In the genomic region with DNA sequence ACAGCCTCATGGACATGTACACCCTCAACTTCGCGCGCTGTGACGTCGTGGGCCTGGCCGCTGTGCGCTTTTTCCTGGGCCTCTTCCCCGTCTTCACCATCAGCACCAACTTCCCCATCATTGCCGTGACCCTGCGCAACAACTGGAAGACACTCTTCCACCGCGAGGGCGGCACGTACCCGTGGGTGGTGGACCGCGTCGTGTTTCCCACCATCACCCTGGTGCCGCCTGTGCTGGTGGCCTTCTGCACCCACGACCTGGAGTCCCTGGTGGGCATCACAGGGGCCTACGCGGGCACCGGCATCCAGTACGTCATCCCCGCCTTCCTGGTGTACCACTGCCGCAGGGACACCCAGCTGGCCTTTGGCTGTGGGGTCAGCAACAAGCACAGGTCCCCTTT, we compare ENCODE assay signal across 6 cellular contexts. TPM values are rescaled to one million over a fixed set of nuclear protein-coding genes. Genes with fewer than 3 reads are reported as not detected.
"Had no signal": no experiment of that assay in that cellular context is flagged by ENCODE, and none has a peak within 500 bp of the region (broad histone marks: within the 10 kb centered on the region; RNA-seq: fewer than 3 reads in every experiment).

No MANE protein-coding gene starts in this region.

- H3K27ac Mint-ChIP-seq: GM23338, IgD-negative memory B cell had no signal

- H3K27me3 Mint-ChIP-seq: IgD-negative memory B cell had no signal

- H3K4me2 ChIP-seq: GM23338 had no signal

- H2AFZ ChIP-seq: GM23338 had no signal

- H3K4me3 Mint-ChIP-seq: GM23338 had no signal

- ATAC-seq: GM23338 had no signal

- H3K4me3 ChIP-seq: GM23338 had no signal

- DNase-seq: H9, HCEC 1CT, KBM-7 had no signal

- H3K36me3 Mint-ChIP-seq: IgD-negative memory B cell had no signal

- H3K9me3 Mint-ChIP-seq: GM23338, H9, IgD-negative memory B cell had no signal

RNA-seq across cellular contexts. Expression of a gene that starts 23.5 kb away (rescaled TPM):
- polyA plus RNA-seq: IgD-negative memory B cell had no signal

RNA-seq across cellular contexts. Expression of a gene that starts 57.2 kb away (rescaled TPM):
- total RNA-seq: HT-29 had no signal
- polyA plus RNA-seq: IgD-negative memory B cell had no signal
